Comparison of ENCODE assay signal across 1 cellular context in the genomic region with DNA sequence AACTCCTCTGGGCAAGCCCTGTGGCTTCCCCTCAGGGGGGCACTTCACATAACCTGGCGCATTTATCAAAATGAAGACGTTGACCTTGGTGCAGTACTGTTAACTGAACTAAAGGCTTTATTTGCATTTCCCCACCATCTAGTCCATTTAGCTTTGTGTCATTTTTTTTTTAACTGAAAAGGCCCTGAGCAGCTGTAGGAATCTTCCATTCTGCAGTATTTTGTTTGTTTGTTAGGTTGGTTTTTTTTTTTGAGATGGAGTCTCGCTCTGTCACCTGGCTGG.
TF ChIP-seq lines count a peak whose summit lies in the region.

No MANE protein-coding gene starts in this region.

TF ChIP-seq in HEK293, 187 proteins besides CTCF, POLR2A, EP300 and RAD21:
- TF ChIP-seq, protein P1, sequence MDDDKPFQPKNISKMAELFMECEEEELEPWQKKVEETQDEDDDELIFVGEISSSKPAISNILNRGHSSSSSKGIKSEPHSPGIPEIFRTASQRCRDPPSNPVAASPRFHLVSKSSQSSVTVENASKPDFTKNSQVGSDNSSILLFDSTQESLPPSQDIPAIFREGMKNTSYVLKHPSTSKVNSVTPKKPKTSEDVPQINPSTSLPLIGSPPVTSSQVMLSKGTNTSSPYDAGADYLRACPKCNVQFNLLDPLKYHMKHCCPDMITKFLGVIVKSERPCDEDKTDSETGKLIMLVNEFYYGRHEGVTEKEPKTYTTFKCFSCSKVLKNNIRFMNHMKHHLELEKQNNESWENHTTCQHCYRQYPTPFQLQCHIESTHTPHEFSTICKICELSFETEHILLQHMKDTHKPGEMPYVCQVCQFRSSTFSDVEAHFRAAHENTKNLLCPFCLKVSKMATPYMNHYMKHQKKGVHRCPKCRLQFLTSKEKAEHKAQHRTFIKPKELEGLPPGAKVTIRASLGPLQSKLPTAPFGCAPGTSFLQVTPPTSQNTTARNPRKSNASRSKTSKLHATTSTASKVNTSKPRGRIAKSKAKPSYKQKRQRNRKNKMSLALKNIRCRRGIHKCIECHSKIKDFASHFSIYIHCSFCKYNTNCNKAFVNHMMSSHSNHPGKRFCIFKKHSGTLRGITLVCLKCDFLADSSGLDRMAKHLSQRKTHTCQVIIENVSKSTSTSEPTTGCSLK (tag by site-specific recombination; IDR thresholded peaks at IDR 0.05): no peak
- TF ChIP-seq ZIC2 (tag by site-specific recombination; IDR thresholded peaks at IDR 0.05) (0 out of 2 replicates have a peak, but pooled peaks have one; percentile 7), ZNF2 (tag by site-specific recombination; IDR thresholded peaks at IDR 0.05) (peak; percentile 87)
